ENCODE assay signal across 13 cellular contexts in the genomic region with DNA sequence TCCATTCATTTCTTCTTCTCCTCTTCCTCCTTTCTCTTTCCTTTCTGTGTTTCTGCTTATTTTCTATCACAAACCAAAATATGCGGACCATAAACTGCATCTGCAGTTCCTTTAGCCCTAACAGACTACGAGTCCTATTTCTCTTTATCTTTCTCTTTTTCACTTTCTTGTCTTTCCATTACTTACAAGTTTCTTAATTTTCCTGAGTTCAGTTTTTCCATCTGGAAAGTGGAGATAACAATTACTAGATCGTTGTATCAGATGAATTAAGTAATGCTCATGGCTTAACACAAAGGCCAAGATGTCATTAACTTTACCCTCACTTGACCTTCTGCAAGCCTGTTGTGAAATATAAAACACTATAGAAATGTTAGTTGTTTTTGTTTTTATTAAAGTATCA. TPM values are rescaled to one million over a fixed set of nuclear protein-coding genes. Genes with fewer than 3 reads are reported as not detected.
DNase-seq lines count a peak whose midpoint lies in the region; ATAC-seq, FAIRE-seq and TF ChIP-seq lines count a peak whose summit lies in the region.
"Had no signal": no experiment of that assay in that cellular context is flagged by ENCODE, and none has a peak within 500 bp of the region (broad histone marks: within the 10 kb centered on the region; RNA-seq: fewer than 3 reads in every experiment).

No MANE protein-coding gene starts in this region.

- POLR2A ChIA-PET in A549 (lab: Yijun Ruan, JAX), result interaction anchor here (0.6 to 3.0 kb wide), 12 partner anchors 11 to 221 kb away, joined by 4 to 86 read pairs (median 8); partner anchors contain the start of genes C12orf57, MLF2, NOP2 and PTMS
- POLR2A ChIA-PET in PC-3 (lab: Charles Lee; ENCODE audit: unreplicated experiment), result no interaction called here

- H3K9me2 ChIP-seq in PC-3 (replicated peaks; ENCODE audit: low read length), result no peaks in the 10 kb centered on the region

- peak overlapping the region in 1 of 2 experiments; percentile 89; a peak in 2 of 6 replicates for H3K27ac ChIP-seq in A549
- no peak overlapping the region for H3K27ac ChIP-seq in PC-3 (ENCODE audit: low read length)

- H3K4me1 ChIP-seq in A549, result peaks cover 13% of the 10 kb centered on the region
- peaks cover 17% of the 10 kb centered on the region for H3K4me1 ChIP-seq in PC-3 (ENCODE audit: insufficient read depth, low read length)
- peaks cover 3% of the 10 kb centered on the region for H3K4me1 ChIP-seq in iPS-15b (ENCODE audit: control insufficient read depth, insufficient read depth, low read length)

- H4K20me1 ChIP-seq in PC-3 (ENCODE audit: low read length), result no peaks in the 10 kb centered on the region

- no peak for TF ChIP-seq RAD21 in A549 (conservative IDR thresholded peaks at IDR 0.05 in 1 of 2, IDR thresholded peaks at IDR 0.05 in 1 of 2)

- peaks cover 13% of the 10 kb centered on the region for H3K79me2 ChIP-seq in PC-3 (ENCODE audit: low read length)

- DNase-seq in A549 (ENCODE audit: low read depth in 1 of 2, low spot score in 1 of 2), result no peak
- DNase-seq in GM12864 (ENCODE audit: low read depth), result no peak
- no peak for DNase-seq in PC-3
- no peak for DNase-seq in effector CD8-positive, alpha-beta T cell (lab: John Stamatoyannopoulos, UW)
- no peak for DNase-seq in AG08395 (ENCODE audit: low spot score)
- DNase-seq in NCI-H128 (lab: John Stamatoyannopoulos, UW; ENCODE audit: unreplicated experiment), result no peak
- no peak for DNase-seq in GM19240 (ENCODE audit: insufficient read length, low spot score)
- DNase-seq: hippocampal formation, NCI-H1092, NCI-H69 had no signal

- TF ChIP-seq CTCF in A549 (IDR thresholded peaks at IDR 0.05), result no peak
- no peak for TF ChIP-seq CTCF in GM12864 (IDR thresholded peaks at IDR 0.05; ENCODE audit: low read depth, low read length, missing control alignments)
- TF ChIP-seq CTCF in PC-3 (conservative IDR thresholded peaks at IDR 0.05; ENCODE audit: low read depth, low read length), result no peak

- no peak for TF ChIP-seq EP300 in A549 (IDR thresholded peaks at IDR 0.05)

- intact Hi-C loops in PC-3 (cut with micrococcal nuclease), result no loop called here

- H3K36me3 ChIP-seq in PC-3 (ENCODE audit: low read depth, low read length) (no peaks in the 10 kb centered on the region), iPS-15b (ENCODE audit: control insufficient read depth, insufficient read depth, low read length) (no peaks in the 10 kb centered on the region)

- H3F3A ChIP-seq in PC-3 (ENCODE audit: low read length, unreplicated experiment), result no peaks in the 10 kb centered on the region

- H3K27me3 ChIP-seq in PC-3 (ENCODE audit: low read length) (no peaks in the 10 kb centered on the region), iPS-15b (ENCODE audit: control insufficient read depth, insufficient read depth, low read length) (no peaks in the 10 kb centered on the region)
- H3K27me3 ChIP-seq: ascending aorta had no signal

- no peak for TF ChIP-seq POLR2A in A549 (IDR thresholded peaks at IDR 0.05; ENCODE audit: low read length)

- H3K4me2 ChIP-seq in A549, result peak overlapping the region; percentile 61
- peak overlapping the region; percentile 98 for H3K4me2 ChIP-seq in PC-3 (ENCODE audit: low read length)

- CTCF ChIA-PET in A549 (lab: Yijun Ruan, JAX) (interaction anchor here (1.0 to 7.6 kb wide), 9 partner anchors 8 to 320 kb away, joined by 3 to 52 read pairs (median 4); partner anchors contain the start of genes MLF2 and ZNF384), PC-3 (lab: Charles Lee) (no interaction called here)

- no peaks in the 10 kb centered on the region for H3K9me3 ChIP-seq in A549
- H3K9me3 ChIP-seq in PC-3 (ENCODE audit: low read length), result no peaks in the 10 kb centered on the region
- no peaks in the 10 kb centered on the region for H3K9me3 ChIP-seq in iPS-15b (ENCODE audit: control insufficient read depth, insufficient read depth, low read length)
- H3K9me3 ChIP-seq: ascending aorta had no signal

- 78% methylated on average over 3 of the region's 3 CpGs for WGBS in A549 (ENCODE audit: missing lambda C conversion rate)

- no peak for FAIRE-seq in A549 (lab: Jason Lieb, UNC)
- FAIRE-seq: endometrium had no signal

- H3K4me3 ChIP-seq in A549, result peak overlapping the region; percentile 61; the same call in 2 of the 3 replicates
- peak overlapping the region; percentile 54; the same call in 1 of the 2 replicates for H3K4me3 ChIP-seq in GM12864 (ENCODE audit: low read depth, low read length)
- H3K4me3 ChIP-seq in PC-3 (ENCODE audit: low read length), result peak overlapping the region; percentile 85
- H3K4me3 ChIP-seq in iPS-15b (ENCODE audit: low read depth, low read length), result peak overlapping the region; percentile 90

- peak overlapping the region; percentile 88; the same call in 1 of the 2 replicates for H3K9ac ChIP-seq in PC-3 (ENCODE audit: low read length)
- no peak overlapping the region for H3K9ac ChIP-seq in iPS-15b (ENCODE audit: low read depth, low read length)

- no TSS peak for BruUV-seq in PC-3 (replicated peaks; lab: Mats Ljungman, UMichigan)

- ATAC-seq in A549 (no peak), PC-3 (no peak)

- H2AFZ ChIP-seq in PC-3 (ENCODE audit: low read length), result no peak overlapping the region

TF ChIP-seq in A549, 52 proteins besides CTCF, POLR2A, EP300 and RAD21 (continues in another document):
- TF ChIP-seq RCOR1 (IDR thresholded peaks at IDR 0.05; ENCODE audit: low read depth, low read length) (no peak), ZSCAN20 (CRISPR knock-in tag; IDR thresholded peaks at IDR 0.05) (no peak)
- TF ChIP-seq, protein P1, sequence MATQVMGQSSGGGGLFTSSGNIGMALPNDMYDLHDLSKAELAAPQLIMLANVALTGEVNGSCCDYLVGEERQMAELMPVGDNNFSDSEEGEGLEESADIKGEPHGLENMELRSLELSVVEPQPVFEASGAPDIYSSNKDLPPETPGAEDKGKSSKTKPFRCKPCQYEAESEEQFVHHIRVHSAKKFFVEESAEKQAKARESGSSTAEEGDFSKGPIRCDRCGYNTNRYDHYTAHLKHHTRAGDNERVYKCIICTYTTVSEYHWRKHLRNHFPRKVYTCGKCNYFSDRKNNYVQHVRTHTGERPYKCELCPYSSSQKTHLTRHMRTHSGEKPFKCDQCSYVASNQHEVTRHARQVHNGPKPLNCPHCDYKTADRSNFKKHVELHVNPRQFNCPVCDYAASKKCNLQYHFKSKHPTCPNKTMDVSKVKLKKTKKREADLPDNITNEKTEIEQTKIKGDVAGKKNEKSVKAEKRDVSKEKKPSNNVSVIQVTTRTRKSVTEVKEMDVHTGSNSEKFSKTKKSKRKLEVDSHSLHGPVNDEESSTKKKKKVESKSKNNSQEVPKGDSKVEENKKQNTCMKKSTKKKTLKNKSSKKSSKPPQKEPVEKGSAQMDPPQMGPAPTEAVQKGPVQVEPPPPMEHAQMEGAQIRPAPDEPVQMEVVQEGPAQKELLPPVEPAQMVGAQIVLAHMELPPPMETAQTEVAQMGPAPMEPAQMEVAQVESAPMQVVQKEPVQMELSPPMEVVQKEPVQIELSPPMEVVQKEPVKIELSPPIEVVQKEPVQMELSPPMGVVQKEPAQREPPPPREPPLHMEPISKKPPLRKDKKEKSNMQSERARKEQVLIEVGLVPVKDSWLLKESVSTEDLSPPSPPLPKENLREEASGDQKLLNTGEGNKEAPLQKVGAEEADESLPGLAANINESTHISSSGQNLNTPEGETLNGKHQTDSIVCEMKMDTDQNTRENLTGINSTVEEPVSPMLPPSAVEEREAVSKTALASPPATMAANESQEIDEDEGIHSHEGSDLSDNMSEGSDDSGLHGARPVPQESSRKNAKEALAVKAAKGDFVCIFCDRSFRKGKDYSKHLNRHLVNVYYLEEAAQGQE (IDR thresholded peaks at IDR 0.05), result no peak

RNA-seq across cellular contexts. Expression of gene COPS7A, which starts 1.0 kb away (rescaled TPM):
- polyA plus RNA-seq in A549 (2011; rRNA removed) (78.8 and 95.0 TPM in 2 replicates), A549 (2017; fragmentation: RNase III; extraction: RNeasy Plus Mini Kit Qiagen cat#74134 plus additional on column Dnase treatment) (46.9 to 51.2 TPM (median 50.0 TPM) in 3 replicates)
- 156 and 169 TPM in 2 replicates for polyA plus RNA-seq in A549 (2012; cell fraction: cytosol; rRNA removed)
- polyA plus RNA-seq in A549 (2012; cell fraction: nucleus; rRNA removed), result 167 and 203 TPM in 2 replicates
- polyA minus RNA-seq in A549 (2011; rRNA and poly(A)+ RNA removed), result 38.6 and 42.1 TPM in 2 replicates
- 82.3 and 86.9 TPM in 2 replicates for total RNA-seq in PC-3 (2014; rRNA removed)

RNA-seq across cellular contexts. Expression of gene PIANP, which starts 22.2 kb away (rescaled TPM):
- polyA plus RNA-seq in A549 (2011; rRNA removed) (0.10 and 0.22 TPM in 2 replicates), A549 (2017; fragmentation: RNase III; extraction: RNeasy Plus Mini Kit Qiagen cat#74134 plus additional on column Dnase treatment) (0.30 to 0.56 TPM (median 0.45 TPM) in 3 replicates)
- 0.50 and 0.75 TPM in 2 replicates for polyA plus RNA-seq in A549 (2012; cell fraction: cytosol; rRNA removed)
- polyA plus RNA-seq in A549 (2012; cell fraction: nucleus; rRNA removed), result 0.73 and 0.83 TPM in 2 replicates
- polyA minus RNA-seq in A549 (2011; rRNA and poly(A)+ RNA removed), result 0.08 and 0.19 TPM in 2 replicates
- total RNA-seq in PC-3 (2014; rRNA removed), result not detected in 2 replicates
- total RNA-seq: ascending aorta had no signal

RNA-seq across cellular contexts. Expression of gene MLF2, which starts 30.1 kb away (rescaled TPM):
- 302 and 310 TPM in 2 replicates for polyA plus RNA-seq in A549 (2011; rRNA removed)
- 530 and 634 TPM in 2 replicates for polyA plus RNA-seq in A549 (2012; cell fraction: cytosol; rRNA removed)
- polyA plus RNA-seq in A549 (2012; cell fraction: nucleus; rRNA removed), result 414 and 425 TPM in 2 replicates
- polyA plus RNA-seq in A549 (2017; fragmentation: RNase III; extraction: RNeasy Plus Mini Kit Qiagen cat#74134 plus additional on column Dnase treatment), result 269 to 305 TPM (median 295 TPM) in 3 replicates
- polyA minus RNA-seq in A549 (2011; rRNA and poly(A)+ RNA removed), result 200 and 287 TPM in 2 replicates
- total RNA-seq in PC-3 (2014; rRNA removed), result 222 and 248 TPM in 2 replicates

RNA-seq across cellular contexts. Expression of gene ZNF384, which starts 33.7 kb away (rescaled TPM):
- 59.6 and 81.9 TPM in 2 replicates for polyA plus RNA-seq in A549 (2011; rRNA removed)
- 65.5 and 73.7 TPM in 2 replicates for polyA plus RNA-seq in A549 (2012; cell fraction: cytosol; rRNA removed)
- 133 and 182 TPM in 2 replicates for polyA plus RNA-seq in A549 (2012; cell fraction: nucleus; rRNA removed)
- 64.7 to 86.4 TPM (median 79.8 TPM) in 3 replicates for polyA plus RNA-seq in A549 (2017; fragmentation: RNase III; extraction: RNeasy Plus Mini Kit Qiagen cat#74134 plus additional on column Dnase treatment)
- polyA minus RNA-seq in A549 (2011; rRNA and poly(A)+ RNA removed), result 111 and 138 TPM in 2 replicates
- total RNA-seq in PC-3 (2014; rRNA removed), result 19.6 and 22.3 TPM in 2 replicates

RNA-seq across cellular contexts. Expression of gene PTMS, which starts 43.3 kb away (rescaled TPM):
- polyA plus RNA-seq in A549 (2011; rRNA removed) (205 and 391 TPM in 2 replicates), A549 (2017; fragmentation: RNase III; extraction: RNeasy Plus Mini Kit Qiagen cat#74134 plus additional on column Dnase treatment) (868 to 1,195 TPM (median 1,161 TPM) in 3 replicates)
- polyA plus RNA-seq in A549 (2012; cell fraction: cytosol; rRNA removed), result 584 and 643 TPM in 2 replicates
- polyA plus RNA-seq in A549 (2012; cell fraction: nucleus; rRNA removed), result 397 and 450 TPM in 2 replicates
- 256 and 300 TPM in 2 replicates for polyA minus RNA-seq in A549 (2011; rRNA and poly(A)+ RNA removed)
- total RNA-seq in PC-3 (2014; rRNA removed), result 46.4 and 84.7 TPM in 2 replicates
